Comparison of ENCODE assay signal across 21 cellular contexts in genomic region chr6:38577492-38577891, GRCh38.
DNase-seq lines count a peak whose midpoint lies in the region; ATAC-seq and TF ChIP-seq lines count a peak whose summit lies in the region.
"Had no signal": no experiment of that assay in that cellular context is flagged by ENCODE, and none has a peak within 500 bp of the region (broad histone marks: within the 10 kb centered on the region; RNA-seq: fewer than 3 reads in every experiment).

No MANE protein-coding gene starts in this region.

- CTCF ChIA-PET in activated CD8-positive, alpha-beta T cell treated with anti-CD3 and anti-CD28 coated beads for 36 hours (lab: Charles Lee), result no interaction called here
- CTCF ChIA-PET in activated CD8-positive, alpha-beta T cell treated with anti-CD3 and anti-CD28 coated beads, Interleukin-2, amount 10 ng/mL, durations not matched to agents 7 days and 5 days (lab: Charles Lee), result interaction anchor here (0.9 kb wide), 1 partner anchor 8 kb away, joined by 3 read pairs; no protein-coding TSS in a partner anchor

- H3K9me3 Mint-ChIP-seq in activated CD8-positive, alpha-beta T cell treated with anti-CD3 and anti-CD28 coated beads for 36 hours, result no peaks in the 10 kb centered on the region
- H3K9me3 Mint-ChIP-seq in activated CD8-positive, alpha-beta T cell treated with anti-CD3 and anti-CD28 coated beads, Interleukin-2, amount 10 ng/mL, durations not matched to agents 7 days and 5 days (ENCODE audit: insufficient read depth), result no peaks in the 10 kb centered on the region
- no peaks in the 10 kb centered on the region for H3K9me3 Mint-ChIP-seq in stimulated activated naive CD8-positive, alpha-beta T cell treated with anti-CD3 and anti-CD28 coated beads, Interleukin-15, Interleukin-2, amounts not matched to agents 100 ng/mL and 50 ng/mL, for 24 hours
- H3K9me3 Mint-ChIP-seq in stimulated activated naive CD8-positive, alpha-beta T cell treated with anti-CD3 and anti-CD28 coated beads, Interleukin-15, amount 100 ng/mL, for 72 hours, result no peaks in the 10 kb centered on the region
- H3K9me3 Mint-ChIP-seq in stimulated activated effector memory CD8-positive, alpha-beta T cell treated with anti-CD3 and anti-CD28 coated beads, Interleukin-12 subunit alpha, Interleukin-12 subunit beta, amount 100 ng/mL, for 72 hours, result no peaks in the 10 kb centered on the region
- H3K9me3 Mint-ChIP-seq: CD14-positive monocyte; CD4-positive, alpha-beta T cell; CD8-positive, alpha-beta memory T cell; GM23338; H9 had no signal

- peak overlapping the region; percentile 8 for H3K27ac Mint-ChIP-seq in activated CD8-positive, alpha-beta T cell treated with anti-CD3 and anti-CD28 coated beads for 36 hours
- H3K27ac Mint-ChIP-seq in activated CD8-positive, alpha-beta T cell treated with anti-CD3 and anti-CD28 coated beads, Interleukin-2, amount 10 ng/mL, durations not matched to agents 7 days and 5 days, result no peak overlapping the region
- peak overlapping the region; percentile 3 for H3K27ac Mint-ChIP-seq in stimulated activated naive CD8-positive, alpha-beta T cell treated with anti-CD3 and anti-CD28 coated beads, Interleukin-15, Interleukin-2, amounts not matched to agents 100 ng/mL and 50 ng/mL, for 24 hours
- H3K27ac Mint-ChIP-seq in stimulated activated naive CD8-positive, alpha-beta T cell treated with anti-CD3 and anti-CD28 coated beads, Interleukin-15, amount 100 ng/mL, for 72 hours, result no peak overlapping the region
- no peak overlapping the region for H3K27ac Mint-ChIP-seq in stimulated activated effector memory CD8-positive, alpha-beta T cell treated with anti-CD3 and anti-CD28 coated beads, Interleukin-12 subunit alpha, Interleukin-12 subunit beta, amount 100 ng/mL, for 72 hours
- H3K27ac Mint-ChIP-seq: CD14-positive monocyte; CD4-positive, alpha-beta T cell had no signal

- ATAC-seq in activated CD8-positive, alpha-beta T cell treated with anti-CD3 and anti-CD28 coated beads for 36 hours, result no peak
- ATAC-seq in activated CD8-positive, alpha-beta T cell treated with anti-CD3 and anti-CD28 coated beads, Interleukin-2, amount 10 ng/mL, durations not matched to agents 7 days and 5 days, result no peak
- ATAC-seq in stimulated activated naive CD8-positive, alpha-beta T cell treated with anti-CD3 and anti-CD28 coated beads, Interleukin-15, amount 100 ng/mL, for 72 hours, result no peak
- peak; percentile 13 for ATAC-seq in stimulated activated effector memory CD8-positive, alpha-beta T cell treated with anti-CD3 and anti-CD28 coated beads, Interleukin-12 subunit alpha, Interleukin-12 subunit beta, amount 100 ng/mL, for 72 hours
- ATAC-seq: A549, GM23338, HCT116 had no signal

- POLR2A ChIA-PET in activated CD8-positive, alpha-beta T cell treated with anti-CD3 and anti-CD28 coated beads for 36 hours (lab: Charles Lee), result no interaction called here
- POLR2A ChIA-PET in activated CD8-positive, alpha-beta T cell treated with anti-CD3 and anti-CD28 coated beads, Interleukin-2, amount 10 ng/mL, durations not matched to agents 7 days and 5 days (lab: Charles Lee), result no interaction called here

- TF ChIP-seq CTCF in activated CD8-positive, alpha-beta T cell treated with anti-CD3 and anti-CD28 coated beads for 36 hours (IDR thresholded peaks at IDR 0.05), result no peak

- peaks cover 22% of the 10 kb centered on the region for H3K36me3 Mint-ChIP-seq in activated CD8-positive, alpha-beta T cell treated with anti-CD3 and anti-CD28 coated beads for 36 hours (ENCODE audit: low read depth)
- peaks cover 3% of the 10 kb centered on the region for H3K36me3 Mint-ChIP-seq in activated CD8-positive, alpha-beta T cell treated with anti-CD3 and anti-CD28 coated beads, Interleukin-2, amount 10 ng/mL, durations not matched to agents 7 days and 5 days (ENCODE audit: low read depth)
- H3K36me3 Mint-ChIP-seq in stimulated activated naive CD8-positive, alpha-beta T cell treated with anti-CD3 and anti-CD28 coated beads, Interleukin-15, Interleukin-2, amounts not matched to agents 100 ng/mL and 50 ng/mL, for 24 hours (ENCODE audit: low read depth), result peaks cover 30% of the 10 kb centered on the region
- H3K36me3 Mint-ChIP-seq in stimulated activated effector memory CD8-positive, alpha-beta T cell treated with anti-CD3 and anti-CD28 coated beads, Interleukin-12 subunit alpha, Interleukin-12 subunit beta, amount 100 ng/mL, for 72 hours, result peaks cover 37% of the 10 kb centered on the region

- intact Hi-C loops in activated CD8-positive, alpha-beta T cell treated with anti-CD3 and anti-CD28 coated beads for 36 hours (cut with micrococcal nuclease), result no loop called here

- H3K4me3 Mint-ChIP-seq in activated CD8-positive, alpha-beta T cell treated with anti-CD3 and anti-CD28 coated beads for 36 hours, result no peak overlapping the region
- no peak overlapping the region for H3K4me3 Mint-ChIP-seq in activated CD8-positive, alpha-beta T cell treated with anti-CD3 and anti-CD28 coated beads, Interleukin-2, amount 10 ng/mL, durations not matched to agents 7 days and 5 days
- H3K4me3 Mint-ChIP-seq in stimulated activated naive CD8-positive, alpha-beta T cell treated with anti-CD3 and anti-CD28 coated beads, Interleukin-15, Interleukin-2, amounts not matched to agents 100 ng/mL and 50 ng/mL, for 24 hours, result no peak overlapping the region
- H3K4me3 Mint-ChIP-seq in stimulated activated naive CD8-positive, alpha-beta T cell treated with anti-CD3 and anti-CD28 coated beads, Interleukin-15, amount 100 ng/mL, for 72 hours, result no peak overlapping the region
- no peak overlapping the region for H3K4me3 Mint-ChIP-seq in stimulated activated effector memory CD8-positive, alpha-beta T cell treated with anti-CD3 and anti-CD28 coated beads, Interleukin-12 subunit alpha, Interleukin-12 subunit beta, amount 100 ng/mL, for 72 hours
- H3K4me3 Mint-ChIP-seq: CD14-positive monocyte; CD4-positive, alpha-beta T cell; CD8-positive, alpha-beta memory T cell; GM23338; H9 had no signal

- peaks cover 24% of the 10 kb centered on the region for H3K4me1 Mint-ChIP-seq in activated CD8-positive, alpha-beta T cell treated with anti-CD3 and anti-CD28 coated beads for 36 hours (ENCODE audit: low read depth)
- H3K4me1 Mint-ChIP-seq in activated CD8-positive, alpha-beta T cell treated with anti-CD3 and anti-CD28 coated beads, Interleukin-2, amount 10 ng/mL, durations not matched to agents 7 days and 5 days (ENCODE audit: low read depth), result peaks cover 8% of the 10 kb centered on the region
- H3K4me1 Mint-ChIP-seq in stimulated activated naive CD8-positive, alpha-beta T cell treated with anti-CD3 and anti-CD28 coated beads, Interleukin-15, Interleukin-2, amounts not matched to agents 100 ng/mL and 50 ng/mL, for 24 hours (ENCODE audit: low read depth), result peaks cover 35% of the 10 kb centered on the region
- peaks cover 29% of the 10 kb centered on the region for H3K4me1 Mint-ChIP-seq in stimulated activated naive CD8-positive, alpha-beta T cell treated with anti-CD3 and anti-CD28 coated beads, Interleukin-15, amount 100 ng/mL, for 72 hours
- H3K4me1 Mint-ChIP-seq in stimulated activated effector memory CD8-positive, alpha-beta T cell treated with anti-CD3 and anti-CD28 coated beads, Interleukin-12 subunit alpha, Interleukin-12 subunit beta, amount 100 ng/mL, for 72 hours, result peaks cover 14% of the 10 kb centered on the region
- H3K4me1 Mint-ChIP-seq: CD14-positive monocyte, GM23338, H9 had no signal

- no peak for DNase-seq in activated CD8-positive, alpha-beta T cell treated with anti-CD3 and anti-CD28 coated beads for 36 hours
- no peak for DNase-seq in activated CD8-positive, alpha-beta T cell treated with anti-CD3 and anti-CD28 coated beads, Interleukin-2, amount 10 ng/mL, durations not matched to agents 7 days and 5 days
- no peak for DNase-seq in stimulated activated naive CD8-positive, alpha-beta T cell treated with anti-CD3 and anti-CD28 coated beads, Interleukin-15, amount 100 ng/mL, for 72 hours
- DNase-seq in stimulated activated effector memory CD8-positive, alpha-beta T cell treated with anti-CD3 and anti-CD28 coated beads, Interleukin-12 subunit alpha, Interleukin-12 subunit beta, amount 100 ng/mL, for 72 hours (ENCODE audit: low spot score in 2 of 2), result no peak
- DNase-seq in NCI-H2081 treated with DMSO at 0.1 percent for 48 hours (lab: John Stamatoyannopoulos, UW), result no peak
- DNase-seq: 8988T; ACHN; AML-193; BE2C; CD4-positive, alpha-beta T cell; CD8-positive, alpha-beta memory T cell; DMS 273 treated with DMSO at 0.1 percent for 48 hours; DMS53; DMS79 treated with DMSO at 0.1 percent for 48 hours; GF-D8; H9 had no signal

- H3K27me3 Mint-ChIP-seq in activated CD8-positive, alpha-beta T cell treated with anti-CD3 and anti-CD28 coated beads for 36 hours, result no peaks in the 10 kb centered on the region
- H3K27me3 Mint-ChIP-seq in activated CD8-positive, alpha-beta T cell treated with anti-CD3 and anti-CD28 coated beads, Interleukin-2, amount 10 ng/mL, durations not matched to agents 7 days and 5 days (ENCODE audit: low read depth), result no peaks in the 10 kb centered on the region
- H3K27me3 Mint-ChIP-seq in stimulated activated naive CD8-positive, alpha-beta T cell treated with anti-CD3 and anti-CD28 coated beads, Interleukin-15, Interleukin-2, amounts not matched to agents 100 ng/mL and 50 ng/mL, for 24 hours, result no peaks in the 10 kb centered on the region
- no peaks in the 10 kb centered on the region for H3K27me3 Mint-ChIP-seq in stimulated activated naive CD8-positive, alpha-beta T cell treated with anti-CD3 and anti-CD28 coated beads, Interleukin-15, amount 100 ng/mL, for 72 hours
- H3K27me3 Mint-ChIP-seq: CD4-positive, alpha-beta T cell; CD8-positive, alpha-beta memory T cell had no signal

Comparison
In these comparisons a context has a peak if more than half of its experiments do, and no peak if none do; other contexts are left out.
1. H3K27ac Mint-ChIP-seq: peak in activated CD8-positive, alpha-beta T cell treated with anti-CD3 and anti-CD28 coated beads for 36 hours (single experiment) and stimulated activated naive CD8-positive, alpha-beta T cell treated with anti-CD3 and anti-CD28 coated beads, Interleukin-15, Interleukin-2, amounts not matched to agents 100 ng/mL and 50 ng/mL, for 24 hours (single experiment); none in activated CD8-positive, alpha-beta T cell treated with anti-CD3 and anti-CD28 coated beads, Interleukin-2, amount 10 ng/mL, durations not matched to agents 7 days and 5 days (single experiment), stimulated activated naive CD8-positive, alpha-beta T cell treated with anti-CD3 and anti-CD28 coated beads, Interleukin-15, amount 100 ng/mL, for 72 hours (0 of 2) and stimulated activated effector memory CD8-positive, alpha-beta T cell treated with anti-CD3 and anti-CD28 coated beads, Interleukin-12 subunit alpha, Interleukin-12 subunit beta, amount 100 ng/mL, for 72 hours (single experiment).